1 cellular context compared by ENCODE assay signal in the genomic region with DNA sequence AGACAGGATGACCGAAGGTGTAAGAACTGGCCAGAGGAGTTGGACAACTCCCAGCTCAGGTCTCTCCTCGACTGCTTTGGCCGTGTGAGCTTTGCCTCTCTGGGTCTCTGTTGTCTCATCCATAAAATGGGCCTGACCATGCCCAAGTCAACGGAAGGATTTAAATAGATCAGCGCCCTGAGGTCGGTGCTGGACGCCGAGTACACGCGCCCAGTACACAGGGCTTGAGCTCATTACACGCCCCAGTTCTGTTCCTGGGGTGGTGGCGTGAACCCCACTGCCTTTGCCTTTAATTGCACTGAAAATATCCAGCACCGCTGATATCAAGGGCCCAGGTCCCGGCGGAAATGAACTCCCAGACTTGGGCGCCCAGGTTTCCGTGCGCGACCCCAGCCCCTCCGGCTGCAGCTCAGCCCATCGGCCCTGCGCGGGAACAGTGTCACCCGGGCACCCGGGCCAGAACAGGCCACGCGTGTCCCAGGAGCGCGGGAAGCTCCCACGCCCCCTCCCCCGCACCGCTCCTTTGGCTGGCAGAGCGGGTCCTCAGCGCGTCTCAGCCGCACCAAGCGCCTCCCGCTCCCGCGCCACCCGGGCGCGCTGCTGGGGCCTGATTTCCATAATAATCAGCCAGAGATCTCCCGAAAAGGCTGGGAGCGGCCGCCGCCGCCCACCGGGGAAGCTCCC.
TF ChIP-seq lines count a peak whose summit lies in the region.

No MANE protein-coding gene starts in this region.

TF ChIP-seq in IMR-90, 13 proteins besides CTCF, POLR2A, EP300 and RAD21:
- TF ChIP-seq NFE2L2 (IDR thresholded peaks at IDR 0.05; ENCODE audit: low read depth, low read length) = no peak
- TF ChIP-seq MXI1 (IDR thresholded peaks at IDR 0.05; ENCODE audit: borderline replicate concordance, low read depth, low read length) = no peak
- no peak for TF ChIP-seq MAZ (IDR thresholded peaks at IDR 0.05; ENCODE audit: borderline replicate concordance, low read depth, low read length)
- TF ChIP-seq SMC3 (IDR thresholded peaks at IDR 0.05; ENCODE audit: low read depth, low read length) = no peak
- no peak for TF ChIP-seq CEBPB (IDR thresholded peaks at IDR 0.05; ENCODE audit: low read depth, low read length)
- TF ChIP-seq BHLHE40 (IDR thresholded peaks at IDR 0.05; ENCODE audit: low read depth, low read length) = no peak
- no peak for TF ChIP-seq MAFK (IDR thresholded peaks at IDR 0.05; ENCODE audit: low read depth, low read length)
- TF ChIP-seq RFX5 (IDR thresholded peaks at IDR 0.05; ENCODE audit: low read depth, low read length) = no peak
- no peak for TF ChIP-seq RCOR1 (IDR thresholded peaks at IDR 0.05; ENCODE audit: insufficient replicate concordance, low read length)
- TF ChIP-seq CHD1 (IDR thresholded peaks at IDR 0.05; ENCODE audit: low read depth, low read length) = no peak
- TF ChIP-seq, protein P1, sequence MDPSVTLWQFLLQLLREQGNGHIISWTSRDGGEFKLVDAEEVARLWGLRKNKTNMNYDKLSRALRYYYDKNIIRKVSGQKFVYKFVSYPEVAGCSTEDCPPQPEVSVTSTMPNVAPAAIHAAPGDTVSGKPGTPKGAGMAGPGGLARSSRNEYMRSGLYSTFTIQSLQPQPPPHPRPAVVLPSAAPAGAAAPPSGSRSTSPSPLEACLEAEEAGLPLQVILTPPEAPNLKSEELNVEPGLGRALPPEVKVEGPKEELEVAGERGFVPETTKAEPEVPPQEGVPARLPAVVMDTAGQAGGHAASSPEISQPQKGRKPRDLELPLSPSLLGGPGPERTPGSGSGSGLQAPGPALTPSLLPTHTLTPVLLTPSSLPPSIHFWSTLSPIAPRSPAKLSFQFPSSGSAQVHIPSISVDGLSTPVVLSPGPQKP (IDR thresholded peaks at IDR 0.05; ENCODE audit: borderline replicate concordance, low read depth, low read length) = no peak
